8 cellular contexts compared by ENCODE assay signal in genomic region chr6:36546664-36546957, GRCh38. TPM values are rescaled to one million over a fixed set of nuclear protein-coding genes. Genes with fewer than 3 reads are reported as not detected.
DNase-seq lines count a peak whose midpoint lies in the region; ATAC-seq and TF ChIP-seq lines count a peak whose summit lies in the region.

No MANE protein-coding gene starts in this region.

- POLR2A ChIA-PET in MCF 10A (lab: Yijun Ruan, JAX) = interaction anchor here (0.6 to 6.0 kb wide), 18 partner anchors 11 to 319 kb away, joined by 3 to 96 read pairs (median 4); partner anchors contain the start of gene SRSF3

- H3K9me3 Mint-ChIP-seq in MCF 10A (ENCODE audit: unreplicated experiment) = no peaks in the 10 kb centered on the region

- H3K36me3 Mint-ChIP-seq in MCF 10A (ENCODE audit: insufficient read depth, unreplicated experiment) = peaks cover 10% of the 10 kb centered on the region

- H3K4me3 Mint-ChIP-seq in MCF 10A (ENCODE audit: unreplicated experiment) = peak overlapping the region; percentile 91

- H3K36me3 ChIP-seq in cardiac muscle cell = no peaks in the 10 kb centered on the region
- no peaks in the 10 kb centered on the region for H3K36me3 ChIP-seq in lung (ENCODE audit: control insufficient read depth in 2 of 2, insufficient read depth in 2 of 2, low read length in 2 of 2)
- H3K36me3 ChIP-seq in urinary bladder (ENCODE audit: insufficient read depth) = no peaks in the 10 kb centered on the region

- no TSS peak for BruUV-seq in MCF 10A (replicated peaks; lab: Mats Ljungman, UMichigan)

- H3K27ac Mint-ChIP-seq in MCF 10A (ENCODE audit: low read depth, unreplicated experiment) = peak overlapping the region; percentile 93

- H3K4me3 ChIP-seq in cardiac muscle cell = peak overlapping the region; percentile 88
- H3K4me3 ChIP-seq in lung = peak overlapping the region; percentile 83
- peak overlapping the region; percentile 86 for H3K4me3 ChIP-seq in urinary bladder (ENCODE audit: low read depth, low read length)

- H3K27ac ChIP-seq in cardiac muscle cell (peak overlapping the region; percentile 88), lung (ENCODE audit: low read depth in 1 of 2, low read length in 1 of 2) (peak overlapping the region; percentile 91 to 98), urinary bladder (ENCODE audit: low read depth) (peak overlapping the region; percentile 97)

- CTCF ChIA-PET in MCF 10A (lab: Yijun Ruan, JAX) = interaction anchor here (0.7 to 1.5 kb wide), 4 partner anchors 31 to 48 kb away, joined by 3 to 9 read pairs (median 6); no protein-coding TSS in a partner anchor

- H3K9me3 ChIP-seq in cardiac muscle cell (ENCODE audit: low read depth) (no peaks in the 10 kb centered on the region), lung (ENCODE audit: control insufficient read depth in 2 of 2, insufficient read depth in 1 of 2, low read length in 1 of 2) (no peaks in the 10 kb centered on the region)

- no peak for DNase-seq in cardiac muscle cell (ENCODE audit: low read depth in 1 of 2, low spot score in 1 of 2)
- no peak for DNase-seq in left ventricle myocardium superior
- DNase-seq in MCF 10A (ENCODE audit: unreplicated experiment) = no peak
- DNase-seq in lung (ENCODE audit: low spot score) = no peak
- DNase-seq in GOT3 (lab: John Stamatoyannopoulos, UW) = no peak
- no peak for DNase-seq in GDM1 (lab: John Stamatoyannopoulos, UW)

- WGBS in lung, 2 donors = 0% methylated on average over 6 of the region's 6 CpGs
- WGBS in urinary bladder = under 1% methylated on average over 6 of the region's 6 CpGs

- intact Hi-C loops in left ventricle myocardium superior (cut with micrococcal nuclease) (loop anchor here (10.0 kb wide), 1 partner anchor 48 kb away; the partner anchor contains the start of gene SRSF3), MCF 10A (cut with micrococcal nuclease) (loop anchor here (5.0 kb wide), 1 partner anchor 131 kb away; the partner anchor contains the start of gene CDKN1A)

- peaks cover 12% of the 10 kb centered on the region for H3K4me1 Mint-ChIP-seq in MCF 10A (ENCODE audit: insufficient read depth, unreplicated experiment)

- H3K27me3 Mint-ChIP-seq in MCF 10A (ENCODE audit: insufficient read depth, unreplicated experiment) = no peaks in the 10 kb centered on the region

- TF ChIP-seq CTCF in cardiac muscle cell (IDR thresholded peaks at IDR 0.05; ENCODE audit: low read depth, low read length) (no peak), MCF 10A (IDR thresholded peaks at IDR 0.05; ENCODE audit: unreplicated experiment) (no peak), lung (IDR thresholded peaks at IDR 0.05; ENCODE audit: control extremely low read depth, extremely low read depth) (no peak)

- H3K4me1 ChIP-seq in cardiac muscle cell (ENCODE audit: low read depth) (peaks cover 11% of the 10 kb centered on the region), lung (ENCODE audit: control insufficient read depth in 2 of 2, insufficient read depth in 2 of 2, low read length in 2 of 2) (peaks cover 5 to 6% of the 10 kb centered on the region in 2 donors), urinary bladder (ENCODE audit: insufficient read depth) (no peaks in the 10 kb centered on the region)

- ATAC-seq in left ventricle myocardium superior (no peak), lung (ENCODE audit: insufficient read depth, low FRiP score) (no peak)
- no peak for ATAC-seq in activated CD4-positive, CD25-positive, alpha-beta regulatory T cell treated with anti-CD3 and anti-CD28 coated beads, Interleukin-2, amount 50 U/mL, for 24 hours

- H3K27me3 ChIP-seq in cardiac muscle cell (no peaks in the 10 kb centered on the region), lung (ENCODE audit: control insufficient read depth, insufficient read depth) (no peaks in the 10 kb centered on the region)

RNA-seq across cellular contexts. Expression of gene STK38, which starts 0.7 kb away (rescaled TPM):
- total RNA-seq in cardiac muscle cell (16.6 and 17.1 TPM in 2 replicates), left ventricle myocardium superior (19.4 TPM), MCF 10A (2022) (16.8 and 20.0 TPM in 2 replicates), lung (10 to 100 TPM; 23.2 to 36.1 TPM), urinary bladder (43.6 TPM)
- polyA plus RNA-seq in cardiac muscle cell (22.5 and 35.3 TPM in 2 replicates), lung (10 to 100 TPM; 16.7 to 22.4 TPM), urinary bladder (35.4 TPM)

RNA-seq across cellular contexts. Expression of gene SRSF3, which starts 47.6 kb away (rescaled TPM):
- total RNA-seq in cardiac muscle cell (122 and 127 TPM in 2 replicates), left ventricle myocardium superior (123 TPM), MCF 10A (2022) (364 and 479 TPM in 2 replicates), lung (100 to 1,000 TPM; 211 to 262 TPM), urinary bladder (152 TPM)
- polyA plus RNA-seq in cardiac muscle cell (160 and 184 TPM in 2 replicates), lung (100 to 1,000 TPM; 145 to 267 TPM), urinary bladder (285 TPM)
